Comparison of ENCODE assay signal across 27 cellular contexts in the genomic region with DNA sequence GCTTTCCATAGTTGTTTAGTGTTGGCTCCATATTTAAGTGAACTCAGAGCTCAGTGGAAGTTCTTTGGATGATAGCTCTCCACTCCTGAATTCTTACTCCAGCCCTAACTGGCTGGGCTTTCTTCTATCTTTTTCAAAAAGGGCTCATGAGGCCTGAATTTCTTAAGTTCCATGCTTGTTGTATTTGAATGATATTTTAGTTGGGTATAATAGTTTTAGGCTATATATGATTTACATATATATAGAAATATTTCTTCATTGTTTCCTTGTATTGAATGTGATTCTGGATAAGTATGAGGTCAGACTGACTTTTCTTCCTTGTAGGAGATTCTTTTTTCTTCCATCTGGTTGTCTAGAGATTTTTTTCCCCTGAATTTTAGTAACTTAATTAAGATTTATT.
"Had no signal": no experiment of that assay in that cellular context is flagged by ENCODE, and none has a peak within 500 bp of the region (broad histone marks: within the 10 kb centered on the region; RNA-seq: fewer than 3 reads in every experiment).

No MANE protein-coding gene starts in this region.

- H3K4me3 ChIP-seq: colonic mucosa, coronary artery, dorsolateral prefrontal cortex, esophagus muscularis mucosa, esophagus squamous epithelium, gastrocnemius medialis, gastroesophageal sphincter, heart left ventricle, heart right ventricle had no signal

- DNase-seq: colonic mucosa; cortex of kidney; dermis blood vessel endothelial cell; dorsolateral prefrontal cortex; effector CD4-positive, alpha-beta T cell; effector CD8-positive, alpha-beta T cell; effector memory CD4-positive, alpha-beta T cell; effector memory CD8-positive, alpha-beta T cell; endodermal cell; erythroblast; esophagus squamous epithelium; foreskin fibroblast; foreskin keratinocyte; foreskin melanocyte; gastrocnemius medialis; glutamatergic neuron; head of caudate nucleus; heart left ventricle; heart right ventricle had no signal

- H3K27ac ChIP-seq: colonic mucosa, coronary artery, dorsolateral prefrontal cortex, epithelial cell of prostate, esophagus muscularis mucosa, esophagus squamous epithelium, foreskin keratinocyte, gastrocnemius medialis, gastroesophageal sphincter, heart left ventricle, heart right ventricle had no signal

- FAIRE-seq: colon, endometrium, endothelial cell of umbilical vein had no signal

- H3K27me3 ChIP-seq: colonic mucosa, esophagus muscularis mucosa, esophagus squamous epithelium, foreskin keratinocyte, gastrocnemius medialis, gastroesophageal sphincter, heart left ventricle, heart right ventricle had no signal

- H3K9me3 ChIP-seq: colonic mucosa, gastrocnemius medialis had no signal

- H3K4me1 ChIP-seq: colonic mucosa, gastrocnemius medialis, gastroesophageal sphincter had no signal

- H3K36me3 ChIP-seq: colonic mucosa, esophagus muscularis mucosa, esophagus squamous epithelium, gastrocnemius medialis, gastroesophageal sphincter, heart left ventricle had no signal

- ATAC-seq: effector memory CD8-positive, alpha-beta T cell; esophagus mucosa; foreskin keratinocyte; gastrocnemius medialis; gastroesophageal sphincter; heart left ventricle; heart right ventricle had no signal
